In genomic region chrX:42398967-42399631, GRCh38 we compare ENCODE assay signal across 16 cellular contexts.
DNase-seq lines count a peak whose midpoint lies in the region; ATAC-seq and TF ChIP-seq lines count a peak whose summit lies in the region.
"Had no signal": no experiment of that assay in that cellular context is flagged by ENCODE, and none has a peak within 500 bp of the region (broad histone marks: within the 10 kb centered on the region; RNA-seq: fewer than 3 reads in every experiment).

No MANE protein-coding gene starts in this region.

- no TSS peak for BruUV-seq in PC-3 (replicated peaks; lab: Mats Ljungman, UMichigan)

- peaks cover 28% of the 10 kb centered on the region for H3K4me1 Mint-ChIP-seq in CD8-positive, alpha-beta T cell (ENCODE audit: low read depth)
- H3K4me1 Mint-ChIP-seq in activated naive CD8-positive, alpha-beta T cell treated with anti-CD3 and anti-CD28 coated beads for 36 hours: peaks cover 13% of the 10 kb centered on the region

- WGBS in mesendoderm (ENCODE audit: extremely low coverage, insufficient coverage, low lambda C conversion rate): no CpG with 5 or more reads among the region's 8 CpGs

- H4K8ac ChIP-seq in mesendoderm (ENCODE audit: low read depth, low read length): no peak overlapping the region

- CTCF ChIA-PET in CD8-positive, alpha-beta T cell (lab: Charles Lee): interaction anchor here (1.3 kb wide), 1 partner anchor 11 kb away, joined by 3 read pairs; no protein-coding TSS in a partner anchor
- CTCF ChIA-PET in PC-3 (lab: Charles Lee): no interaction called here

- H2BK15ac ChIP-seq in mesendoderm (replicated peaks; ENCODE audit: low read depth): no peak overlapping the region

- POLR2A ChIA-PET in CD8-positive, alpha-beta T cell (lab: Charles Lee): interaction anchor here (1.2 kb wide), 1 partner anchor 475 kb away, joined by 3 read pairs; no protein-coding TSS in a partner anchor
- POLR2A ChIA-PET in PC-3 (lab: Charles Lee; ENCODE audit: unreplicated experiment): no interaction called here

- H3K9me2 ChIP-seq in PC-3 (replicated peaks; ENCODE audit: low read length): no peaks in the 10 kb centered on the region

- no peaks in the 10 kb centered on the region for H3K36me3 ChIP-seq in CD8-positive, alpha-beta T cell (ENCODE audit: insufficient read depth, low read length)
- H3K36me3 ChIP-seq in KOPT-K1 (ENCODE audit: insufficient read depth, low read length) (no peaks in the 10 kb centered on the region), mesendoderm (ENCODE audit: control insufficient read depth, insufficient read depth, low read length) (no peaks in the 10 kb centered on the region), PC-3 (ENCODE audit: low read depth, low read length) (no peaks in the 10 kb centered on the region)
- H3K36me3 ChIP-seq: BLaER1, colonic mucosa had no signal

- no peaks in the 10 kb centered on the region for H3F3A ChIP-seq in PC-3 (ENCODE audit: low read length, unreplicated experiment)

- H3K9me3 ChIP-seq in CD8-positive, alpha-beta T cell (ENCODE audit: low read length): no peaks in the 10 kb centered on the region
- H3K9me3 ChIP-seq in KOPT-K1 (ENCODE audit: insufficient read depth, low read length, poor library complexity, severe bottlenecking): no peaks in the 10 kb centered on the region
- H3K9me3 ChIP-seq in PC-3 (ENCODE audit: low read length): no peaks in the 10 kb centered on the region
- H3K9me3 ChIP-seq: BLaER1, colonic mucosa, testis had no signal

- no peaks in the 10 kb centered on the region for H3K36me3 Mint-ChIP-seq in CD8-positive, alpha-beta T cell
- H3K36me3 Mint-ChIP-seq in activated naive CD8-positive, alpha-beta T cell treated with anti-CD3 and anti-CD28 coated beads for 36 hours: peaks cover 2% of the 10 kb centered on the region

- TF ChIP-seq CTCF in CD8-positive, alpha-beta T cell (IDR thresholded peaks at IDR 0.05): no peak
- no peak for TF ChIP-seq CTCF in PC-3 (conservative IDR thresholded peaks at IDR 0.05; ENCODE audit: low read depth, low read length)

- peak overlapping the region; percentile 57 for H3K4me3 Mint-ChIP-seq in CD8-positive, alpha-beta T cell
- peak overlapping the region; percentile 4 for H3K4me3 Mint-ChIP-seq in activated naive CD8-positive, alpha-beta T cell treated with anti-CD3 and anti-CD28 coated beads for 36 hours

- H2AK5ac ChIP-seq in mesendoderm (ENCODE audit: low read length): no peak overlapping the region

- H3K9ac ChIP-seq in mesendoderm (ENCODE audit: low read length) (no peak overlapping the region), PC-3 (ENCODE audit: low read length) (no peak overlapping the region)
- H3K9ac ChIP-seq: BLaER1 had no signal

- peak overlapping the region; percentile 65 for H3K56ac ChIP-seq in mesendoderm (ENCODE audit: low read length)

- H3K9me3 Mint-ChIP-seq in CD8-positive, alpha-beta T cell: no peaks in the 10 kb centered on the region
- H3K9me3 Mint-ChIP-seq in activated naive CD8-positive, alpha-beta T cell treated with anti-CD3 and anti-CD28 coated beads for 36 hours: peaks cover 2% of the 10 kb centered on the region

- H3K27ac Mint-ChIP-seq in CD8-positive, alpha-beta T cell: peak overlapping the region; percentile 79
- H3K27ac Mint-ChIP-seq in activated naive CD8-positive, alpha-beta T cell treated with anti-CD3 and anti-CD28 coated beads for 36 hours: peak overlapping the region; percentile 45

- no peak overlapping the region for H3K4me2 ChIP-seq in mesendoderm (ENCODE audit: low read length)
- no peak overlapping the region for H3K4me2 ChIP-seq in PC-3 (ENCODE audit: low read length)
- H3K4me2 ChIP-seq: BLaER1 had no signal

- no peak overlapping the region for H3K23ac ChIP-seq in mesendoderm (ENCODE audit: low read length)

- no peaks in the 10 kb centered on the region for H3K79me1 ChIP-seq in mesendoderm (ENCODE audit: low read length)

- H2AFZ ChIP-seq in PC-3 (ENCODE audit: low read length): no peak overlapping the region

- peak overlapping the region; percentile 75 for H3K18ac ChIP-seq in mesendoderm (ENCODE audit: low read length)

- H3K27me3 Mint-ChIP-seq in CD8-positive, alpha-beta T cell (ENCODE audit: low read depth): no peaks in the 10 kb centered on the region
- no peaks in the 10 kb centered on the region for H3K27me3 Mint-ChIP-seq in activated naive CD8-positive, alpha-beta T cell treated with anti-CD3 and anti-CD28 coated beads for 36 hours

- DNase-seq in CD8-positive, alpha-beta T cell: peak in 1 of 7 experiments; percentile 10
- DNase-seq in activated naive CD8-positive, alpha-beta T cell treated with anti-CD3 and anti-CD28 coated beads for 36 hours: no peak
- DNase-seq in mesendoderm: peak; percentile 19
- DNase-seq in PC-3: no peak
- no peak for DNase-seq in OCI-M1 (lab: John Stamatoyannopoulos, UW)
- DNase-seq in NCI-H2196 treated with DMSO at 0.1 percent for 48 hours (lab: John Stamatoyannopoulos, UW; ENCODE audit: unreplicated experiment): no peak
- DNase-seq: amniotic stem cell; colonic mucosa; NCI-H1105; NCI-H2171 treated with DMSO at 0.1 percent for 48 hours; SIG-M5; stimulated activated CD4-positive, alpha-beta T cell treated with anti-CD3 and anti-CD28 coated beads, Interleukin-1b, Interleukin-23, amount 100 ng/mL, for 48 hours; testis had no signal

- H3K79me2 ChIP-seq in mesendoderm (ENCODE audit: control insufficient read depth, insufficient read depth, low read length) (no peaks in the 10 kb centered on the region), PC-3 (ENCODE audit: low read length) (no peaks in the 10 kb centered on the region)

- H2BK120ac ChIP-seq in mesendoderm (ENCODE audit: low read depth, low read length): no peak overlapping the region

- peak; percentile 34 for ATAC-seq in CD8-positive, alpha-beta T cell
- no peak for ATAC-seq in PC-3
- ATAC-seq: K562 had no signal

- intact Hi-C loops in CD8-positive, alpha-beta T cell (cut with DNase I, micrococcal nuclease): no loop called here
- intact Hi-C loops in PC-3 (cut with micrococcal nuclease): no loop called here

- no peaks in the 10 kb centered on the region for H4K20me1 ChIP-seq in PC-3 (ENCODE audit: low read length)
- H4K20me1 ChIP-seq: BLaER1 had no signal

- H2BK5ac ChIP-seq in mesendoderm (ENCODE audit: low read length): peak overlapping the region; percentile 94

- H3K4ac ChIP-seq in mesendoderm (ENCODE audit: low read depth, low read length): peak overlapping the region; percentile 55

- no peaks in the 10 kb centered on the region for H3K27me3 ChIP-seq in CD8-positive, alpha-beta T cell (ENCODE audit: insufficient read depth, low read length)
- no peaks in the 10 kb centered on the region for H3K27me3 ChIP-seq in mesendoderm (ENCODE audit: insufficient read depth, low read length, poor library complexity)
- H3K27me3 ChIP-seq in PC-3 (ENCODE audit: low read length): 0 out of 2 replicates have a peak, but pooled peaks cover 3% of the 10 kb centered on the region
- H3K27me3 ChIP-seq: colonic mucosa, testis had no signal

- peak overlapping the region; percentile 28 for H3K4me3 ChIP-seq in CD8-positive, alpha-beta T cell (ENCODE audit: low read depth, low read length)
- H3K4me3 ChIP-seq in mesendoderm (ENCODE audit: low read length): no peak overlapping the region
- no peak overlapping the region for H3K4me3 ChIP-seq in PC-3 (ENCODE audit: low read length)
- H3K4me3 ChIP-seq: BLaER1, colonic mucosa, K562, testis had no signal

- peaks cover 17% of the 10 kb centered on the region for H3K4me1 ChIP-seq in CD8-positive, alpha-beta T cell (ENCODE audit: insufficient read depth, low read length)
- no peaks in the 10 kb centered on the region for H3K4me1 ChIP-seq in mesendoderm (ENCODE audit: control insufficient read depth, low read depth, low read length)
- no peaks in the 10 kb centered on the region for H3K4me1 ChIP-seq in PC-3 (ENCODE audit: insufficient read depth, low read length)
- H3K4me1 ChIP-seq: BLaER1, colonic mucosa, testis had no signal

- no peak overlapping the region for H3K27ac ChIP-seq in CD8-positive, alpha-beta T cell (ENCODE audit: low read depth, low read length)
- peak overlapping the region; percentile 78 for H3K27ac ChIP-seq in KOPT-K1 (ENCODE audit: low read depth, low read length, poor library complexity, severe bottlenecking)
- peak overlapping the region; percentile 88 for H3K27ac ChIP-seq in mesendoderm (ENCODE audit: low read depth, low read length)
- no peak overlapping the region for H3K27ac ChIP-seq in PC-3 (ENCODE audit: low read length)
- H3K27ac ChIP-seq: BLaER1, colonic mucosa, testis had no signal

- no peak overlapping the region for H4K5ac ChIP-seq in mesendoderm (ENCODE audit: low read length)

Comparison
In these comparisons a context has a peak if more than half of its experiments do, and no peak if none do; other contexts are left out.
1. H3K27ac ChIP-seq: peak in KOPT-K1 (single experiment) and mesendoderm (single experiment); none in CD8-positive, alpha-beta T cell (single experiment) and PC-3 (single experiment).